Comparison of ENCODE assay signal across 9 cellular contexts in the genomic region with DNA sequence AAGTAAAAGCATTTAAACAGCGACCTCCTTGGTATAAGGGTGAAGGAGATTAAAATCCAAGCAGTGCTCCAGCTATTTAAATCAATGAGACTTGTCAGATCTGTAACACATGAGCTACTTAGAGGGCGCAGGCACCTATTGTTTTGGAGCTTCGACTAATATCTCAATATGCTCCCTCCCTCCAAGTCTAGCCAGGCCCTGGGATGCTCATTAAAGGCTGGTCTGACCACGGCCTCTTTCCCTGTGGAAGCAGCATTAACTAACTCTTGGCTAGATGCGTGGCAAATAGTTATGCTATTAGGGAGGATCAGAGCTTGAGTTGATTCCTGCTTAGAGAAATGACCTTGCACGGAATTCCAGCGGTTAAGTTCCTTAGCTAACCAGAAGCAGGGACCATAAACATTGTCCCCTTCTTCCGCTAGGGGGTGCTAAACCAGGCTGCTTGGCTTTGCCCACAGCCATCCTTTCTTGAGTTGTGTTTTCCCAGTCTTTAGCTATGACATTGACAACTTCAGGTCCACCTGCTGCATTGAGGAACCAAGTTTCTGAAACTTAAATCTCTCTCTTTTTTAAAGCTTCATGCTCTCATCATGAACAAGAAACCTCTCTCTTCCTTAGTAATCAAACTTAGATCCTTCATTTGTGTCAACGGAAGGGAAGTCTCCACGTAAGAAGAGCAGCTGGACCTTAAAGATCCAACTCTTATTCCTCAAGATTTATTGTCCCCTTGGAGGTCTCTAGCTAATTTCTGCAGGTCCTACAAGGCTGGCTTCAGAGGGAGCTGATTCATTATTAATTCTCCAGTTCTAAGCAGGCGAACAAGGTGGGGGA.
DNase-seq lines count a peak whose midpoint lies in the region; ATAC-seq, FAIRE-seq and TF ChIP-seq lines count a peak whose summit lies in the region.
"Had no signal": no experiment of that assay in that cellular context is flagged by ENCODE, and none has a peak within 500 bp of the region (broad histone marks: within the 10 kb centered on the region; RNA-seq: fewer than 3 reads in every experiment).

No MANE protein-coding gene starts in this region.

- H3K4me3 ChIP-seq in astrocyte (ENCODE audit: insufficient read depth, low read depth, low read length) (no peak overlapping the region), lower lobe of right lung (no peak overlapping the region)

- no peak overlapping the region for H3K27ac Mint-ChIP-seq in astrocyte (ENCODE audit: unreplicated experiment)
- no peak overlapping the region for H3K27ac Mint-ChIP-seq in naive thymus-derived CD8-positive, alpha-beta T cell

- H3K36me3 ChIP-seq in astrocyte (ENCODE audit: insufficient read depth, low read length) (no peaks in the 10 kb centered on the region), lower lobe of right lung (no peaks in the 10 kb centered on the region)

- H3K36me3 Mint-ChIP-seq in astrocyte (ENCODE audit: low read depth, unreplicated experiment): no peaks in the 10 kb centered on the region
- peaks cover 0 to 9% (median 0%) of the 10 kb centered on the region in 3 donors for H3K36me3 Mint-ChIP-seq in naive thymus-derived CD8-positive, alpha-beta T cell

- DNase-seq in D721Med (ENCODE audit: insufficient read length, low spot score): peak; percentile 42
- peak; percentile 31 for DNase-seq in LHCN-M2 (ENCODE audit: low read depth)
- DNase-seq in astrocyte (ENCODE audit: low read depth): peak; percentile 24
- no peak for DNase-seq in lower lobe of right lung
- DNase-seq in cortex of kidney (lab: John Stamatoyannopoulos, UW): no peak
- no peak for DNase-seq in cerebellum (ENCODE audit: low spot score)
- no peak for DNase-seq in naive thymus-derived CD8-positive, alpha-beta T cell

- H4K20me1 ChIP-seq in astrocyte (ENCODE audit: insufficient read depth, low read length): no peaks in the 10 kb centered on the region

- H3K9ac ChIP-seq in astrocyte (ENCODE audit: low read length): no peak overlapping the region
- H3K9ac ChIP-seq: parathyroid adenoma had no signal

- ATAC-seq in GM19397 (IDR thresholded peaks at IDR 0.05; ENCODE audit: unreplicated experiment) (peak; percentile 62), lower lobe of right lung (peak in 1 of 2 donors; percentile 60)
- no peak for ATAC-seq in naive thymus-derived CD8-positive, alpha-beta T cell

- no peak overlapping the region for H3K4me3 Mint-ChIP-seq in astrocyte (ENCODE audit: unreplicated experiment)
- H3K4me3 Mint-ChIP-seq in naive thymus-derived CD8-positive, alpha-beta T cell: no peak overlapping the region

- no peaks in the 10 kb centered on the region for H3K27me3 ChIP-seq in astrocyte (ENCODE audit: insufficient read depth, low read length)
- H3K27me3 ChIP-seq in lower lobe of right lung (ENCODE audit: low read depth): no peaks in the 10 kb centered on the region

- H3K79me2 ChIP-seq in astrocyte (ENCODE audit: insufficient read depth, low read length): no peaks in the 10 kb centered on the region
- H3K79me2 ChIP-seq: parathyroid adenoma had no signal

- peak; percentile 80 for FAIRE-seq in D721Med (lab: Jason Lieb, UNC)
- no peak for FAIRE-seq in astrocyte (lab: Jason Lieb, UNC)

- peaks cover 9% of the 10 kb centered on the region for H3K4me1 Mint-ChIP-seq in astrocyte (ENCODE audit: low read depth, unreplicated experiment)
- H3K4me1 Mint-ChIP-seq in naive thymus-derived CD8-positive, alpha-beta T cell: peaks cover 0 to 4% (median 1%) of the 10 kb centered on the region in 4 donors

- POLR2A ChIA-PET in naive thymus-derived CD8-positive, alpha-beta T cell (lab: Charles Lee): no interaction called here

- peaks cover 3% of the 10 kb centered on the region for H3K9me3 Mint-ChIP-seq in astrocyte (ENCODE audit: unreplicated experiment)
- peaks cover 0 to 6% (median 0%) of the 10 kb centered on the region in 9 donors for H3K9me3 Mint-ChIP-seq in naive thymus-derived CD8-positive, alpha-beta T cell

- H3K27me3 Mint-ChIP-seq in astrocyte (ENCODE audit: low read depth, unreplicated experiment): peaks cover 4% of the 10 kb centered on the region
- peaks cover 6 to 26% (median 16%) of the 10 kb centered on the region in 5 donors for H3K27me3 Mint-ChIP-seq in naive thymus-derived CD8-positive, alpha-beta T cell

- H2AFZ ChIP-seq in astrocyte (ENCODE audit: low read depth, low read length): no peak overlapping the region
- H2AFZ ChIP-seq: parathyroid adenoma had no signal

- intact Hi-C loops in lower lobe of right lung (cut with DNase I): no loop called here

- peak; percentile 73 for TF ChIP-seq CTCF in D721Med (IDR thresholded peaks at IDR 0.05; ENCODE audit: insufficient read depth, missing control alignments)
- TF ChIP-seq CTCF in astrocyte (IDR thresholded peaks at IDR 0.05; ENCODE audit: insufficient read depth, low read depth, low read length): peak; percentile 54
- TF ChIP-seq CTCF in lower lobe of right lung (IDR thresholded peaks at IDR 0.05): peak; percentile 54

- no peaks in the 10 kb centered on the region for H3K4me1 ChIP-seq in astrocyte (ENCODE audit: insufficient read depth, low read length)
- H3K4me1 ChIP-seq in lower lobe of right lung: no peaks in the 10 kb centered on the region
- H3K4me1 ChIP-seq: parathyroid adenoma had no signal

- H3K27ac ChIP-seq in astrocyte (ENCODE audit: low read depth, low read length): no peak overlapping the region
- H3K27ac ChIP-seq in lower lobe of right lung: no peak overlapping the region
- H3K27ac ChIP-seq: parathyroid adenoma had no signal

- H3K4me2 ChIP-seq in astrocyte (ENCODE audit: low read length): no peak overlapping the region

- no peaks in the 10 kb centered on the region for H3K9me3 ChIP-seq in astrocyte (ENCODE audit: insufficient read depth, low read depth, low read length)
- H3K9me3 ChIP-seq in lower lobe of right lung: no peaks in the 10 kb centered on the region

Comparison
In these comparisons a context has a peak if more than half of its experiments do, and no peak if none do; other contexts are left out.
1. DNase-seq: peak in D721Med (single experiment), LHCN-M2 (single experiment) and astrocyte (single experiment); none in lower lobe of right lung (single experiment), cortex of kidney (single experiment), cerebellum (single experiment) and naive thymus-derived CD8-positive, alpha-beta T cell (0 of 10).
2. Peak in every context shown above with its lines, with median percentiles within 50 percentile points of each other: CTCF ChIP-seq.